In genomic region chr4:166091914-166092510, GRCh38 we compare ENCODE assay signal across 8 cellular contexts.
DNase-seq lines count a peak whose midpoint lies in the region; ATAC-seq, FAIRE-seq and TF ChIP-seq lines count a peak whose summit lies in the region.

No MANE protein-coding gene starts in this region.

- H3K4me2 ChIP-seq in A549, result no peak overlapping the region

- H3K36me3 ChIP-seq in kidney (ENCODE audit: control insufficient read depth in 1 of 2, insufficient read depth in 2 of 2, low read length in 2 of 2), result no peaks in the 10 kb centered on the region

- H3K9ac ChIP-seq in kidney (ENCODE audit: low read length in 2 of 2), result no peak overlapping the region

- no peak overlapping the region for H3K4me3 ChIP-seq in A549
- H3K4me3 ChIP-seq in GM12875 (ENCODE audit: low read depth, low read length), result no peak overlapping the region
- H3K4me3 ChIP-seq in kidney (ENCODE audit: low read length in 2 of 2), result no peak overlapping the region

- TF ChIP-seq EP300 in A549 (IDR thresholded peaks at IDR 0.05), result no peak

- 2% methylated on average over 2 of the region's 2 CpGs for WGBS in A549 (ENCODE audit: missing lambda C conversion rate)

- POLR2A ChIA-PET in A549 (lab: Yijun Ruan, JAX), result no interaction called here

- peak; percentile 71 to 78 for TF ChIP-seq RAD21 in A549 (conservative IDR thresholded peaks at IDR 0.05 in 1 of 2, IDR thresholded peaks at IDR 0.05 in 1 of 2)

- FAIRE-seq in A549 (lab: Jason Lieb, UNC) (no peak), kidney (lab: Jason Lieb, UNC) (peak; percentile 98)

- CTCF ChIA-PET in A549 (lab: Yijun Ruan, JAX), result interaction anchor here (0.7 to 2.1 kb wide), 7 partner anchors 8 to 598 kb away, joined by 3 to 9 read pairs (median 3); no protein-coding TSS in a partner anchor

- H3K9me3 ChIP-seq in A549, result no peaks in the 10 kb centered on the region
- no peaks in the 10 kb centered on the region for H3K9me3 ChIP-seq in kidney (ENCODE audit: control insufficient read depth in 1 of 2, low read length in 2 of 2)

- TF ChIP-seq CTCF in A549 (IDR thresholded peaks at IDR 0.05), result peak; percentile 67
- TF ChIP-seq CTCF in GM12875 (IDR thresholded peaks at IDR 0.05; ENCODE audit: borderline replicate concordance, insufficient read depth, low read depth, low read length), result peak; percentile 41; the same call in 1 of the 2 replicates
- peak; percentile 58 for TF ChIP-seq CTCF in kidney (IDR thresholded peaks at IDR 0.05; ENCODE audit: borderline replicate concordance, extremely low read depth, insufficient read depth)

- H3K4me1 ChIP-seq in A549, result no peaks in the 10 kb centered on the region
- H3K4me1 ChIP-seq in kidney (ENCODE audit: control insufficient read depth in 1 of 2, insufficient read depth in 1 of 2, low read depth in 1 of 2, low read length in 2 of 2), result no peaks in the 10 kb centered on the region

- ATAC-seq in A549 (0 out of 6 replicates have a peak, but pooled peaks of 1 of the 2 experiments have one; percentile 37), HG02885 (IDR thresholded peaks at IDR 0.05; ENCODE audit: poor library complexity, unreplicated experiment) (peak; percentile 93)

- no peak for TF ChIP-seq POLR2A in A549 (IDR thresholded peaks at IDR 0.05; ENCODE audit: low read length)

- DNase-seq in A549 (ENCODE audit: low read depth in 1 of 2, low spot score in 1 of 2), result peak; percentile 1 to 24
- DNase-seq in NCI-H146 (lab: John Stamatoyannopoulos, UW), result peak; percentile 46
- DNase-seq in amniotic epithelial cell (ENCODE audit: low read depth), result peak; percentile 34
- no peak for DNase-seq in kidney
- no peak for DNase-seq in posterior vena cava (ENCODE audit: low spot score)
- no peak for DNase-seq in GM19240 (ENCODE audit: insufficient read length, low spot score)

- H3K27ac ChIP-seq in A549 (no peak overlapping the region), kidney (ENCODE audit: low read depth in 2 of 2, low read length in 2 of 2) (no peak overlapping the region)

- intact Hi-C loops in kidney (cut with DNase I) (loop anchor here (10.0 kb wide), 1 partner anchor 557 kb away; no protein-coding TSS in a partner anchor), posterior vena cava (cut with DNase I) (no loop called here)

TF ChIP-seq in A549, 52 proteins besides CTCF, POLR2A, EP300 and RAD21:
- TF ChIP-seq SMC3 (IDR thresholded peaks at IDR 0.05) (peak; percentile 69), PHF8 (IDR thresholded peaks at IDR 0.05; ENCODE audit: borderline replicate concordance, low read depth) (no peak)

Comparison
In these comparisons a context has a peak if more than half of its experiments do, and no peak if none do; other contexts are left out.
1. DNase-seq: peak in A549 (2 of 2), NCI-H146 (single experiment) and amniotic epithelial cell (single experiment); none in kidney (single experiment), posterior vena cava (single experiment) and GM19240 (single experiment).
2. Peak in every context shown above with its lines, with median percentiles within 50 percentile points of each other: CTCF ChIP-seq.